7 cellular contexts compared by ENCODE assay signal in genomic region chr6:147204060-147204785, GRCh38. TPM values are rescaled to one million over a fixed set of nuclear protein-coding genes. Genes with fewer than 3 reads are reported as not detected.
DNase-seq lines count a peak whose midpoint lies in the region; TF ChIP-seq lines count a peak whose summit lies in the region.

Gene STXBP5 (plus strand): TSS chr6:147204417. CDS start chr6:147204533, 116 bp downstream.

- H3K27me3 ChIP-seq in HAP-1 (ENCODE audit: low read depth): no peaks in the 10 kb centered on the region
- H3K27me3 ChIP-seq in MG63: no peaks in the 10 kb centered on the region

- H3K4me3 ChIP-seq in GM12865 (ENCODE audit: low read depth, low read length) (peak within 1 kb of the TSS; percentile 99), HAP-1 (peak within 1 kb of the TSS; percentile 72), MG63 (peak within 1 kb of the TSS; percentile 74)

- H3K36me3 ChIP-seq in HAP-1 (replicated peaks) (no peaks in the 10 kb centered on the region), MG63 (peaks cover 1% of the 10 kb centered on the region; the same call in 1 of the 2 replicates)

- peaks cover 19% of the 10 kb centered on the region for H3K4me1 ChIP-seq in HAP-1

- no peak for TF ChIP-seq CTCF in GM12865 (IDR thresholded peaks at IDR 0.05; ENCODE audit: insufficient read depth, low read depth, low read length, missing control alignments)

- peak; percentile 63 for DNase-seq in GM12865 (ENCODE audit: low read depth)
- peak; percentile 46 to 62 for DNase-seq in HAP-1 (ENCODE audit: low spot score in 2 of 2)
- peak; percentile 59 for DNase-seq in MG63
- peak; percentile 12 for DNase-seq in activated CD4-positive, alpha-beta T cell treated with anti-CD3 and anti-CD28 coated beads for 1 hour
- peak; percentile 80 for DNase-seq in left kidney (ENCODE audit: low read depth, low spot score)
- DNase-seq in stimulated activated CD4-positive, alpha-beta T cell treated with anti-CD3 and anti-CD28 coated beads, Interleukin-2, amount 100 ng/mL, for 24 hours: peak; percentile 39 to 48

- H3K9me3 ChIP-seq in HAP-1 (no peaks in the 10 kb centered on the region), MG63 (no peaks in the 10 kb centered on the region)

- in situ Hi-C loops in HAP-1 (cut with MboI; ENCODE audit: low sequenced_read_pairs): no loop called here

- H3K27ac ChIP-seq in cingulate gyrus (ENCODE audit: low read depth, low read length): peak within 1 kb of the TSS; percentile 88

RNA-seq across cellular contexts. Expression of gene STXBP5, which starts in this region (rescaled TPM):
- total RNA-seq in MG63 (2014; rRNA removed; shearing (Covaris generic); ENCODE audit: low replicate concordance): 6.0 and 8.9 TPM in 2 replicates

Comparison
In these comparisons a context has a peak if more than half of its experiments do, and no peak if none do; other contexts are left out.
1. Peak in every context shown above with its lines: DNase-seq, H3K4me3 ChIP-seq and H3K27ac ChIP-seq.
2. DNase-seq: peak in every context shown above with its lines; median percentile 80 in left kidney; 63 in GM12865; 59 in MG63; 54 in HAP-1; 44 in stimulated activated CD4-positive, alpha-beta T cell treated with anti-CD3 and anti-CD28 coated beads, Interleukin-2, amount 100 ng/mL, for 24 hours; 12 in activated CD4-positive, alpha-beta T cell treated with anti-CD3 and anti-CD28 coated beads for 1 hour.